1 cellular context compared by ENCODE assay signal in the genomic region with DNA sequence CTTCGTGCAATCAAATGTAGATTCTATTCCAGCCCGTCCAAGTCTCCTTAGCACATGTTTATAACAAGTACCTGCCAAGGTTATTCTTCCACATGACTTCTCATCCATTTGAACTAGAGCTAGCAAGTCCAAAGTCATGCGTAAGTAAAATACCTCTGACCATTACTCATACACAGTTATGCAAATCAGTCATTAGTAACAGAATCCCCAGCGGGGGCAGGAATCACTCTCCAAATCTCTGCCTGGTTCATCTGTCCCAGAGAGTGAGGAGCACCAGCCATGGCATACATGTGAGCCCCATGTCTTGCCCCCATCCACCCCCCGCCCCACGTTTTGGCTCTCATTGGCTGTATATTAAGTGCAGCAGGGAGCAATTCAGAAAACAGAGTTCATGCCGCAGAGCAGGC.
TF ChIP-seq lines count a peak whose summit lies in the region.

No MANE protein-coding gene starts in this region.

TF ChIP-seq in IMR-90, 13 proteins besides CTCF, POLR2A, EP300 and RAD21:
- TF ChIP-seq MAZ (IDR thresholded peaks at IDR 0.05; ENCODE audit: borderline replicate concordance, low read depth, low read length) (peak; percentile 61), FOS (IDR thresholded peaks at IDR 0.05; ENCODE audit: low read depth, low read length) (peak; percentile 77), CHD1 (IDR thresholded peaks at IDR 0.05; ENCODE audit: low read depth, low read length) (no peak), CEBPB (IDR thresholded peaks at IDR 0.05; ENCODE audit: low read depth, low read length) (peak; percentile 79), BHLHE40 (IDR thresholded peaks at IDR 0.05; ENCODE audit: low read depth, low read length) (0 out of 2 replicates have a peak, but pooled peaks have one; percentile 11), MAFK (IDR thresholded peaks at IDR 0.05; ENCODE audit: low read depth, low read length) (peak; percentile 24; the same call in 1 of the 2 replicates), MXI1 (IDR thresholded peaks at IDR 0.05; ENCODE audit: borderline replicate concordance, low read depth, low read length) (peak; percentile 40; the same call in 1 of the 2 replicates)
- TF ChIP-seq, protein P1, sequence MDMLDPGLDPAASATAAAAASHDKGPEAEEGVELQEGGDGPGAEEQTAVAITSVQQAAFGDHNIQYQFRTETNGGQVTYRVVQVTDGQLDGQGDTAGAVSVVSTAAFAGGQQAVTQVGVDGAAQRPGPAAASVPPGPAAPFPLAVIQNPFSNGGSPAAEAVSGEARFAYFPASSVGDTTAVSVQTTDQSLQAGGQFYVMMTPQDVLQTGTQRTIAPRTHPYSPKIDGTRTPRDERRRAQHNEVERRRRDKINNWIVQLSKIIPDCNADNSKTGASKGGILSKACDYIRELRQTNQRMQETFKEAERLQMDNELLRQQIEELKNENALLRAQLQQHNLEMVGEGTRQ (IDR thresholded peaks at IDR 0.05; ENCODE audit: low read depth, low read length): peak; percentile 25; the same call in 1 of the 2 replicates
- TF ChIP-seq, protein P2, sequence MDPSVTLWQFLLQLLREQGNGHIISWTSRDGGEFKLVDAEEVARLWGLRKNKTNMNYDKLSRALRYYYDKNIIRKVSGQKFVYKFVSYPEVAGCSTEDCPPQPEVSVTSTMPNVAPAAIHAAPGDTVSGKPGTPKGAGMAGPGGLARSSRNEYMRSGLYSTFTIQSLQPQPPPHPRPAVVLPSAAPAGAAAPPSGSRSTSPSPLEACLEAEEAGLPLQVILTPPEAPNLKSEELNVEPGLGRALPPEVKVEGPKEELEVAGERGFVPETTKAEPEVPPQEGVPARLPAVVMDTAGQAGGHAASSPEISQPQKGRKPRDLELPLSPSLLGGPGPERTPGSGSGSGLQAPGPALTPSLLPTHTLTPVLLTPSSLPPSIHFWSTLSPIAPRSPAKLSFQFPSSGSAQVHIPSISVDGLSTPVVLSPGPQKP (IDR thresholded peaks at IDR 0.05; ENCODE audit: borderline replicate concordance, low read depth, low read length): no peak
